Comparison of ENCODE assay signal across 12 cellular contexts in genomic region chr5:39015743-39016586, GRCh38. TPM values are rescaled to one million over a fixed set of nuclear protein-coding genes. Genes with fewer than 3 reads are reported as not detected.
DNase-seq lines count a peak whose midpoint lies in the region; ATAC-seq and TF ChIP-seq lines count a peak whose summit lies in the region.
"Had no signal": no experiment of that assay in that cellular context is flagged by ENCODE, and none has a peak within 500 bp of the region (broad histone marks: within the 10 kb centered on the region; RNA-seq: fewer than 3 reads in every experiment).

No MANE protein-coding gene starts in this region.

- no peak for TF ChIP-seq CTCF in hepatocyte (IDR thresholded peaks at IDR 0.05; ENCODE audit: poor library complexity)

- H3K79me2 ChIP-seq in hepatocyte, result peaks cover under 1% of the 10 kb centered on the region

- no peaks in the 10 kb centered on the region for H4K20me1 ChIP-seq in hepatocyte (ENCODE audit: insufficient read depth, poor library complexity, severe bottlenecking)

- no peaks in the 10 kb centered on the region for H3K27me3 Mint-ChIP-seq in activated naive CD8-positive, alpha-beta T cell treated with anti-CD3 and anti-CD28 coated beads for 36 hours

- no peak overlapping the region for H3K4me3 ChIP-seq in hepatocyte
- peak overlapping the region in 1 of 2 donors; percentile 0 for H3K4me3 ChIP-seq in stomach smooth muscle (ENCODE audit: low read length in 2 of 2)
- H3K4me3 ChIP-seq: BLaER1 treated with 17β-estradiol and CSF1 and Interleukin-3, amounts not matched to agents 10 nM and 100 nM; lower lobe of right lung had no signal

- H3K9me2 ChIP-seq in hepatocyte (replicated peaks; ENCODE audit: insufficient read depth), result no peaks in the 10 kb centered on the region

- H2AFZ ChIP-seq in hepatocyte, result no peak overlapping the region

- H3K27me3 ChIP-seq in hepatocyte (no peaks in the 10 kb centered on the region), stomach smooth muscle (ENCODE audit: control insufficient read depth in 1 of 2, insufficient read depth in 2 of 2, low read length in 2 of 2) (no peaks in the 10 kb centered on the region)
- H3K27me3 ChIP-seq: BLaER1 treated with 17β-estradiol and CSF1 and Interleukin-3, amounts not matched to agents 10 nM and 100 nM had no signal

- H3K9me3 ChIP-seq in hepatocyte (ENCODE audit: low read depth) (no peaks in the 10 kb centered on the region), stomach smooth muscle (ENCODE audit: control insufficient read depth in 2 of 2, low read length in 2 of 2) (no peaks in the 10 kb centered on the region)

- H3K9ac ChIP-seq in stomach smooth muscle (ENCODE audit: low read length in 2 of 2), result peak overlapping the region in 1 of 2 donors; percentile 31
- H3K9ac ChIP-seq: BLaER1 treated with 17β-estradiol and CSF1 and Interleukin-3, amounts not matched to agents 10 nM and 100 nM had no signal

- peak overlapping the region; percentile 47 for H3K27ac Mint-ChIP-seq in activated naive CD8-positive, alpha-beta T cell treated with anti-CD3 and anti-CD28 coated beads for 36 hours

- peak; percentile 89 to 92 for ATAC-seq in activated CD4-positive, CD25-positive, alpha-beta regulatory T cell treated with anti-CD3 and anti-CD28 coated beads, Interleukin-2, amount 50 U/mL, for 24 hours
- ATAC-seq in GM19463 (IDR thresholded peaks at IDR 0.05; ENCODE audit: unreplicated experiment), result no peak

- H3K4me3 Mint-ChIP-seq in activated naive CD8-positive, alpha-beta T cell treated with anti-CD3 and anti-CD28 coated beads for 36 hours, result no peak overlapping the region

- DNase-seq in activated CD4-positive, CD25-positive, alpha-beta regulatory T cell treated with anti-CD3 and anti-CD28 coated beads, Interleukin-2, amount 50 U/mL, for 72 hours, result no peak
- DNase-seq in activated naive CD8-positive, alpha-beta T cell treated with anti-CD3 and anti-CD28 coated beads for 36 hours, result no peak
- DNase-seq in hepatocyte (ENCODE audit: low spot score) (peak; percentile 18), SKM-1 treated with dmso at 0.1 percent for 144 hours (lab: John Stamatoyannopoulos, UW; ENCODE audit: unreplicated experiment) (no peak), hypothalamus (lab: John Stamatoyannopoulos, UW) (no peak)
- DNase-seq: H7, lower lobe of right lung, NCI-H2029 treated with DMSO at 0.1 percent for 48 hours had no signal

- no peaks in the 10 kb centered on the region for H3K36me3 ChIP-seq in hepatocyte (replicated peaks; ENCODE audit: insufficient read depth, low read depth)
- H3K36me3 ChIP-seq in stomach smooth muscle (ENCODE audit: control insufficient read depth in 2 of 2, insufficient read depth in 2 of 2, low read length in 2 of 2), result peaks cover 0 to 2% of the 10 kb centered on the region in 2 donors

- WGBS in hepatocyte (ENCODE audit: low lambda C conversion rate, missing lambda C conversion rate), result 88% methylated on average over 4 of the region's 4 CpGs

- peaks cover 48% of the 10 kb centered on the region for H3K36me3 Mint-ChIP-seq in activated naive CD8-positive, alpha-beta T cell treated with anti-CD3 and anti-CD28 coated beads for 36 hours

- H3K9me3 Mint-ChIP-seq in activated naive CD8-positive, alpha-beta T cell treated with anti-CD3 and anti-CD28 coated beads for 36 hours, result peaks cover 17% of the 10 kb centered on the region

- peaks cover 27% of the 10 kb centered on the region for H3K4me1 Mint-ChIP-seq in activated naive CD8-positive, alpha-beta T cell treated with anti-CD3 and anti-CD28 coated beads for 36 hours

- no peak overlapping the region for H3K4me2 ChIP-seq in hepatocyte

- H3K4me1 ChIP-seq in hepatocyte (ENCODE audit: insufficient read depth) (peaks cover 6% of the 10 kb centered on the region), stomach smooth muscle (ENCODE audit: control insufficient read depth, insufficient read depth, low read length) (peaks cover 4% of the 10 kb centered on the region)

- H3K27ac ChIP-seq in hepatocyte (peak overlapping the region; percentile 45), stomach smooth muscle (ENCODE audit: low read length) (peak overlapping the region; percentile 74)
- H3K27ac ChIP-seq: BLaER1 treated with 17β-estradiol and CSF1 and Interleukin-3, amounts not matched to agents 10 nM and 100 nM; lower lobe of right lung had no signal

RNA-seq across cellular contexts. Expression of gene RICTOR, which starts 58.2 kb away (rescaled TPM):
- total RNA-seq in activated naive CD8-positive, alpha-beta T cell treated with anti-CD3 and anti-CD28 coated beads for 36 hours, result 10 to 100 TPM; 19.7 to 21.5 TPM
- total RNA-seq in hepatocyte, result 24.9 and 29.1 TPM in 2 replicates
- 8.0 and 8.5 TPM in 2 replicates for polyA plus RNA-seq in hepatocyte
